In the genomic region with DNA sequence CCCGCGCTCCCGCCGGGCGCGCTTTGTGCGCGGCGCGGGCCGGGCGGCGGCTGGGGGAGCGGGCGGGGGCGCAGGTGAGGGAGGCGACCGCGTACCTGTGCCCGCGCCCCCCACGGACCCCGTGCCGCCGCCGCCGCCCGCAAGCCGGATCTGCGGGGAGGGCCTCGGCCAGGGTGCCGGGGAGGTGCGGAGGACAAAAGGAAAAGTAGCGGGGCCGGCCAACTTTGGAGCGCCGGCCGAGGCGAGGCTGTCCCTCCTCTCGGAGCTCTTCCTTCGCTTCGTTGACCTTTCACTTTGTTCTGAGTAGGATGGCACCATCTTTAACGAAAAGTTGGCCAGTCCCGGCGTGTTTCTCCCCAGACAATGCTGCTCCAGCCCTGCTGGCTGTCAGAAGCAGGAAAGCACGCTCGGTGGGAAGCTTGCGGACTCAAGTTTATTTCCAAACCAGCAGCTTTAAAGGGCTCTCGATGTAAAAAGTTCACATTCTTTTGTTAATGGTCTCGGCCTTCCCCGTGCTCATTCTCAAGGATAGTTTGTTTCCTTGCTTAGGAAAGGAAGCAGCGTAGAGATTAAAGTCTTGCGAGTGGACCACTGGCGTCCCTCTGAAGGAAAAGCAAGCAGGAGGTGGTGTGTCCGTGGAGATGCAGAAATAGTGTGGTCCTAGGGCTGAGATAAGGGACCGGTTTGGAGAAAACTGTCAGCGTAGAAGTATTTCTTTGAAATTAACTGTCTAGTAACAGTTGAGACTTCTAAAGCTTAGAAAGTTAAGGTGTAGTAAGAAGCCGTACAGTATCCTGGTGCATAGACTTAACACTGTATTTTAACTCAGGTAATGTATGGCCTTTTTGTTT, we compare ENCODE assay signal across 1 cellular context.
TF ChIP-seq lines count a peak whose summit lies in the region.

No MANE protein-coding gene starts in this region.

TF ChIP-seq in HEK293, 187 proteins besides CTCF, POLR2A, EP300 and RAD21 (continued from another document):
- TF ChIP-seq ZNF335 (tag by site-specific recombination; conservative IDR thresholded peaks at IDR 0.05) (peak; percentile 44), ZNF24 (tag by site-specific recombination; IDR thresholded peaks at IDR 0.05) (no peak; the same call in 1 of the 2 replicates), ZNF350 (tag by site-specific recombination; IDR thresholded peaks at IDR 0.05) (no peak), ZNF596 (tag by site-specific recombination; IDR thresholded peaks at IDR 0.05) (no peak), TCF7L2 (IDR thresholded peaks at IDR 0.05; ENCODE audit: borderline replicate concordance, low read depth, low read length) (no peak), KLF16 (tag by site-specific recombination; IDR thresholded peaks at IDR 0.05) (no peak), SETDB1 (IDR thresholded peaks at IDR 0.05; ENCODE audit: insufficient read length, low read length) (no peak), ZSCAN16 (tag by site-specific recombination; IDR thresholded peaks at IDR 0.05) (no peak), BCL11A (tag by site-specific recombination; IDR thresholded peaks at IDR 0.05; ENCODE audit: low read depth) (no peak), ZNF174 (tag by site-specific recombination; IDR thresholded peaks at IDR 0.05) (no peak), ZFP69B (tag by site-specific recombination; IDR thresholded peaks at IDR 0.05) (no peak), ZNF169 (tag by site-specific recombination; IDR thresholded peaks at IDR 0.05) (no peak), ZNF302 (tag by site-specific recombination; IDR thresholded peaks at IDR 0.05; ENCODE audit: low read depth) (no peak), OVOL3 (tag by site-specific recombination; IDR thresholded peaks at IDR 0.05) (no peak), ZNF248 (tag by site-specific recombination; IDR thresholded peaks at IDR 0.05) (no peak), KLF8 (tag by site-specific recombination; IDR thresholded peaks at IDR 0.05) (peak; percentile 20; the same call in 1 of the 2 replicates), SCRT2 (tag by site-specific recombination; IDR thresholded peaks at IDR 0.05) (no peak), KLF7 (tag by site-specific recombination; IDR thresholded peaks at IDR 0.05; ENCODE audit: borderline replicate concordance) (no peak), ZNF48 (tag by site-specific recombination; IDR thresholded peaks at IDR 0.05) (no peak), ZBTB20 (tag by site-specific recombination; IDR thresholded peaks at IDR 0.05) (peak; percentile 17; the same call in 1 of the 2 replicates), ZNF555 (tag by site-specific recombination; conservative IDR thresholded peaks at IDR 0.05) (no peak), ZNF184 (tag by site-specific recombination; IDR thresholded peaks at IDR 0.05) (no peak), ZBTB17 (tag by site-specific recombination; IDR thresholded peaks at IDR 0.05) (peak; percentile 79), ZNF175 (tag by site-specific recombination; IDR thresholded peaks at IDR 0.05) (no peak)
- TF ChIP-seq, protein P1, sequence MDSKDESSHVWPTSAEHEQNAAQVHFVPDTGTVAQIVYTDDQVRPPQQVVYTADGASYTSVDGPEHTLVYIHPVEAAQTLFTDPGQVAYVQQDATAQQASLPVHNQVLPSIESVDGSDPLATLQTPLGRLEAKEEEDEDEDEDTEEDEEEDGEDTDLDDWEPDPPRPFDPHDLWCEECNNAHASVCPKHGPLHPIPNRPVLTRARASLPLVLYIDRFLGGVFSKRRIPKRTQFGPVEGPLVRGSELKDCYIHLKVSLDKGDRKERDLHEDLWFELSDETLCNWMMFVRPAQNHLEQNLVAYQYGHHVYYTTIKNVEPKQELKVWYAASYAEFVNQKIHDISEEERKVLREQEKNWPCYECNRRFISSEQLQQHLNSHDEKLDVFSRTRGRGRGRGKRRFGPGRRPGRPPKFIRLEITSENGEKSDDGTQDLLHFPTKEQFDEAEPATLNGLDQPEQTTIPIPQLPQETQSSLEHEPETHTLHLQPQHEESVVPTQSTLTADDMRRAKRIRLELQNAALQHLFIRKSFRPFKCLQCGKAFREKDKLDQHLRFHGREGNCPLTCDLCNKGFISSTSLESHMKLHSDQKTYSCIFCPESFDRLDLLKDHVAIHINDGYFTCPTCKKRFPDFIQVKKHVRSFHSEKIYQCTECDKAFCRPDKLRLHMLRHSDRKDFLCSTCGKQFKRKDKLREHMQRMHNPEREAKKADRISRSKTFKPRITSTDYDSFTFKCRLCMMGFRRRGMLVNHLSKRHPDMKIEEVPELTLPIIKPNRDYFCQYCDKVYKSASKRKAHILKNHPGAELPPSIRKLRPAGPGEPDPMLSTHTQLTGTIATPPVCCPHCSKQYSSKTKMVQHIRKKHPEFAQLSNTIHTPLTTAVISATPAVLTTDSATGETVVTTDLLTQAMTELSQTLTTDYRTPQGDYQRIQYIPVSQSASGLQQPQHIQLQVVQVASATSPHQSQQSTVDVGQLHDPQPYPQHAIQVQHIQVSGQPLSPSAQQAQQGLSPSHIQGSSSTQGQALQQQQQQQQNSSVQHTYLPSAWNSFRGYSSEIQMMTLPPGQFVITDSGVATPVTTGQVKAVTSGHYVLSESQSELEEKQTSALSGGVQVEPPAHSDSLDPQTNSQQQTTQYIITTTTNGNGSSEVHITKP (tag by site-specific recombination; IDR thresholded peaks at IDR 0.05) = peak; percentile 84
- TF ChIP-seq, protein P2, sequence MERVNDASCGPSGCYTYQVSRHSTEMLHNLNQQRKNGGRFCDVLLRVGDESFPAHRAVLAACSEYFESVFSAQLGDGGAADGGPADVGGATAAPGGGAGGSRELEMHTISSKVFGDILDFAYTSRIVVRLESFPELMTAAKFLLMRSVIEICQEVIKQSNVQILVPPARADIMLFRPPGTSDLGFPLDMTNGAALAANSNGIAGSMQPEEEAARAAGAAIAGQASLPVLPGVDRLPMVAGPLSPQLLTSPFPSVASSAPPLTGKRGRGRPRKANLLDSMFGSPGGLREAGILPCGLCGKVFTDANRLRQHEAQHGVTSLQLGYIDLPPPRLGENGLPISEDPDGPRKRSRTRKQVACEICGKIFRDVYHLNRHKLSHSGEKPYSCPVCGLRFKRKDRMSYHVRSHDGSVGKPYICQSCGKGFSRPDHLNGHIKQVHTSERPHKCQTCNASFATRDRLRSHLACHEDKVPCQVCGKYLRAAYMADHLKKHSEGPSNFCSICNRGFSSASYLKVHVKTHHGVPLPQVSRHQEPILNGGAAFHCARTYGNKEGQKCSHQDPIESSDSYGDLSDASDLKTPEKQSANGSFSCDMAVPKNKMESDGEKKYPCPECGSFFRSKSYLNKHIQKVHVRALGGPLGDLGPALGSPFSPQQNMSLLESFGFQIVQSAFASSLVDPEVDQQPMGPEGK (tag by site-specific recombination; IDR thresholded peaks at IDR 0.05) = peak; percentile 29
- TF ChIP-seq, protein P3, sequence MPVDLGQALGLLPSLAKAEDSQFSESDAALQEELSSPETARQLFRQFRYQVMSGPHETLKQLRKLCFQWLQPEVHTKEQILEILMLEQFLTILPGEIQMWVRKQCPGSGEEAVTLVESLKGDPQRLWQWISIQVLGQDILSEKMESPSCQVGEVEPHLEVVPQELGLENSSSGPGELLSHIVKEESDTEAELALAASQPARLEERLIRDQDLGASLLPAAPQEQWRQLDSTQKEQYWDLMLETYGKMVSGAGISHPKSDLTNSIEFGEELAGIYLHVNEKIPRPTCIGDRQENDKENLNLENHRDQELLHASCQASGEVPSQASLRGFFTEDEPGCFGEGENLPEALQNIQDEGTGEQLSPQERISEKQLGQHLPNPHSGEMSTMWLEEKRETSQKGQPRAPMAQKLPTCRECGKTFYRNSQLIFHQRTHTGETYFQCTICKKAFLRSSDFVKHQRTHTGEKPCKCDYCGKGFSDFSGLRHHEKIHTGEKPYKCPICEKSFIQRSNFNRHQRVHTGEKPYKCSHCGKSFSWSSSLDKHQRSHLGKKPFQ (tag by site-specific recombination; IDR thresholded peaks at IDR 0.05) = no peak
- TF ChIP-seq, protein P4, sequence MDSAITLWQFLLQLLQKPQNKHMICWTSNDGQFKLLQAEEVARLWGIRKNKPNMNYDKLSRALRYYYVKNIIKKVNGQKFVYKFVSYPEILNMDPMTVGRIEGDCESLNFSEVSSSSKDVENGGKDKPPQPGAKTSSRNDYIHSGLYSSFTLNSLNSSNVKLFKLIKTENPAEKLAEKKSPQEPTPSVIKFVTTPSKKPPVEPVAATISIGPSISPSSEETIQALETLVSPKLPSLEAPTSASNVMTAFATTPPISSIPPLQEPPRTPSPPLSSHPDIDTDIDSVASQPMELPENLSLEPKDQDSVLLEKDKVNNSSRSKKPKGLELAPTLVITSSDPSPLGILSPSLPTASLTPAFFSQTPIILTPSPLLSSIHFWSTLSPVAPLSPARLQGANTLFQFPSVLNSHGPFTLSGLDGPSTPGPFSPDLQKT (IDR thresholded peaks at IDR 0.05; ENCODE audit: borderline replicate concordance, low read depth, low read length) = no peak
- TF ChIP-seq, protein P5, sequence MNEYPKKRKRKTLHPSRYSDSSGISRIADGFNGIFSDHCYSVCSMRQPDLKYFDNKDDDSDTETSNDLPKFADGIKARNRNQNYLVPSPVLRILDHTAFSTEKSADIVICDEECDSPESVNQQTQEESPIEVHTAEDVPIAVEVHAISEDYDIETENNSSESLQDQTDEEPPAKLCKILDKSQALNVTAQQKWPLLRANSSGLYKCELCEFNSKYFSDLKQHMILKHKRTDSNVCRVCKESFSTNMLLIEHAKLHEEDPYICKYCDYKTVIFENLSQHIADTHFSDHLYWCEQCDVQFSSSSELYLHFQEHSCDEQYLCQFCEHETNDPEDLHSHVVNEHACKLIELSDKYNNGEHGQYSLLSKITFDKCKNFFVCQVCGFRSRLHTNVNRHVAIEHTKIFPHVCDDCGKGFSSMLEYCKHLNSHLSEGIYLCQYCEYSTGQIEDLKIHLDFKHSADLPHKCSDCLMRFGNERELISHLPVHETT (tag by site-specific recombination; IDR thresholded peaks at IDR 0.05) = no peak
